ENCODE assay signal across 17 cellular contexts in the genomic region with DNA sequence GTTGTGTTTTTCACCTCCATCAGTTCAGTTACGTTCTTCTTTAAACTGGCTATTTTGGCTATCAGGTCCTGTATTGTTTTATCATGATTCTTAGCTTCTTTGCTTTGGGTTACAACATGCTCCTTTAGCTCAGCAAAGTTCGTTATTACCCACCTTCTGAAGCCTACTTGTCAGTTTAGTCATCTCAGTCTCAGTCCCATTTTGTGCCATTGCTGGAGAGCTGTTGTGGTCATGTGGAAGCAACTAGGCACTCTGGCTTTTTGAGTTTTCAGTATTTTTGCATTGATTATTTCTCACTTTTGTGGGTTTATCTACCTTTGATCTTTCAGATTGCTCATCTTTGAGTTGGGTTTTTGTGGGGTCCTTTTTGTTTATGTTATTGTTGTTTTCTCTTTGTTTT.
"Had no signal": no experiment of that assay in that cellular context is flagged by ENCODE, and none has a peak within 500 bp of the region (broad histone marks: within the 10 kb centered on the region; RNA-seq: fewer than 3 reads in every experiment).

No MANE protein-coding gene starts in this region.

- DNase-seq: activated CD4-positive, CD25-positive, alpha-beta regulatory T cell; activated naive CD4-positive, alpha-beta T cell treated with Interleukin-2 at 50 U/mL for 16 hours; activated T-cell treated with anti-CD3 and anti-CD28 coated beads for 4 hours; anterior cingulate cortex; central memory CD4-positive, alpha-beta T cell; gastrocnemius medialis; left ventricle myocardium superior; sigmoid colon; T-helper 9 cell; transverse colon had no signal

- H3K4me3 ChIP-seq: gastrocnemius medialis, heart left ventricle, sigmoid colon, SK-N-MC, suprapubic skin, transverse colon had no signal

- H3K36me3 ChIP-seq: gastrocnemius medialis, heart left ventricle, sigmoid colon, suprapubic skin, transverse colon had no signal

- H3K4me1 ChIP-seq: gastrocnemius medialis, sigmoid colon, transverse colon had no signal

- H3K27ac ChIP-seq: parathyroid adenoma, sigmoid colon, SK-N-MC, suprapubic skin, transverse colon had no signal

- H3K27me3 ChIP-seq: gastrocnemius medialis, heart left ventricle, sigmoid colon, suprapubic skin, transverse colon had no signal

- H3K9me3 ChIP-seq: gastrocnemius medialis, sigmoid colon, transverse colon had no signal

- FAIRE-seq: colon, endometrium had no signal

- ATAC-seq: esophagus mucosa had no signal
